Comparison of ENCODE assay signal across 8 cellular contexts in the genomic region with DNA sequence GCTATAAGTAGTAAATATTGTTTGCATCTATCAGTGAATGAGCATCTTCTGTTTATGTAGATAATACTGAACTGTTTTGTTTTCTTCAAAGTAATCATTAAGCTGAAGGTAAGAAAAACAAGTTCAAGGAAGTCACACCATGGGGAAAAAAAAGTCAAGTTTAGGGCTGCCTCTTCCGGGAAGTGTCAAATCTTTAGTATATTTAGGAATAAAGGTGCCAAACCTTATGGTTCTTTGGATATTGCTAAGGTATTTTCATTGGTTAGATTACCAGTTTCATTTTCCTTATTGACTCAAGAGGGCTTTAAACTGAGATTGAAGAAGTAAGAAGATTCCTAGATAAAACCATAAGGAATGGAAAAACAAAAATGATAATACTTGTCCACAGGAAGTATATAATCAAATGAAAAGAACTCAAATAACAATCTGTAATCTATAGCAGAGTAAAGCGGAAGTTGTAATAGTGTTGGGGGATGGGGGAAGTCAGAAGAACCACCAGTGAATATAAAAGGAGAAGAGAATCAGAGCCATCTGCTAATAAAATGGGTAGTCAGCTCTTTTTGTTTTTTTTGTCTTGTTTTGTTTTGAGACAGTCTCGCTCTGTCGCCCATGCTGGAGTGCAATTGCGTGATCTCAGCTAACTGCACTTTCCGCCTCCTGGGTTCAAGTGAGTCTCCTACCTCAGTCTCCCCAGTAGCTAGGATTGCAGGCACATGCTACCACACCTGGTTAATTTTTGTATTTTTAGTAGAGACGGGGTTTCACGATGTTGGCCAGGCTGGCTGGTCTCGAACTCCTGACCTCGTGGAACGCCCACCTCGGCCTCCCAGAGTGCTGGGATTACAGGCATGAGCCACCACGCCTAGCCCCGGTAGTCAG. TPM values are rescaled to one million over a fixed set of nuclear protein-coding genes. Genes with fewer than 3 reads are reported as not detected.
DNase-seq lines count a peak whose midpoint lies in the region; ATAC-seq and TF ChIP-seq lines count a peak whose summit lies in the region.

No MANE protein-coding gene starts in this region.

- peaks cover 7 to 45% of the 10 kb centered on the region in 2 donors for H3K4me1 ChIP-seq in left lung

- no peaks in the 10 kb centered on the region for H3K9me3 ChIP-seq in left lung

- CTCF ChIA-PET in activated CD4-positive, alpha-beta memory T cell treated with anti-CD3 and anti-CD28 coated beads, Interleukin-2, amount 10 ng/mL, durations not matched to agents 7 days and 5 days (lab: Charles Lee) = interaction anchor here (1.2 to 2.2 kb wide), 3 partner anchors 12 to 217 kb away, joined by 5 to 10 read pairs (median 5); a partner anchor contains a TSS

- peaks cover 52% of the 10 kb centered on the region for H3K36me3 Mint-ChIP-seq in activated CD4-positive, alpha-beta memory T cell treated with anti-CD3 and anti-CD28 coated beads, Interleukin-2, amount 10 ng/mL, durations not matched to agents 7 days and 5 days (ENCODE audit: low read depth)

- ATAC-seq in left lung (no peak), omental fat pad (ENCODE audit: low FRiP score) (no peak)

- DNase-seq in stimulated activated CD4-positive, alpha-beta T cell treated with anti-CD3 and anti-CD28 coated beads, Interleukin-1b, Interleukin-23, amount 100 ng/mL, for 48 hours = peak; percentile 36
- no peak for DNase-seq in stimulated activated CD4-positive, alpha-beta T cell treated with anti-CD3 and anti-CD28 coated beads, Interleukin-2, amount 100 ng/mL, for 48 hours
- peak; percentile 25 for DNase-seq in activated CD4-positive, alpha-beta memory T cell treated with anti-CD3 and anti-CD28 coated beads, Interleukin-2, amount 10 ng/mL, durations not matched to agents 7 days and 5 days
- no peak for DNase-seq in left lung
- no peak for DNase-seq in omental fat pad (ENCODE audit: low spot score)
- DNase-seq in hippocampal formation (lab: John Stamatoyannopoulos, UW) = no peak
- DNase-seq in NCI-H774 (lab: John Stamatoyannopoulos, UW) = no peak
- no peak for DNase-seq in NCI-H2196 treated with DMSO at 0.1 percent for 48 hours (lab: John Stamatoyannopoulos, UW; ENCODE audit: unreplicated experiment)

- POLR2A ChIA-PET in activated CD4-positive, alpha-beta memory T cell treated with anti-CD3 and anti-CD28 coated beads, Interleukin-2, amount 10 ng/mL, durations not matched to agents 7 days and 5 days (lab: Charles Lee) = interaction anchor here (1.3 to 10.3 kb wide), 8 partner anchors 8 to 273 kb away, joined by 3 to 337 read pairs (median 7); a partner anchor contains a TSS

- no peaks in the 10 kb centered on the region for H3K27me3 Mint-ChIP-seq in activated CD4-positive, alpha-beta memory T cell treated with anti-CD3 and anti-CD28 coated beads, Interleukin-2, amount 10 ng/mL, durations not matched to agents 7 days and 5 days

- H3K27ac ChIP-seq in left lung = peak overlapping the region; percentile 98 to 99

- H3K27ac Mint-ChIP-seq in activated CD4-positive, alpha-beta memory T cell treated with anti-CD3 and anti-CD28 coated beads, Interleukin-2, amount 10 ng/mL, durations not matched to agents 7 days and 5 days = no peak overlapping the region

- no peak for TF ChIP-seq CTCF in left lung (IDR thresholded peaks at IDR 0.05)
- no peak for TF ChIP-seq CTCF in omental fat pad (IDR thresholded peaks at IDR 0.05)

- H3K4me1 Mint-ChIP-seq in activated CD4-positive, alpha-beta memory T cell treated with anti-CD3 and anti-CD28 coated beads, Interleukin-2, amount 10 ng/mL, durations not matched to agents 7 days and 5 days = peaks cover 39% of the 10 kb centered on the region

- H3K9me3 Mint-ChIP-seq in activated CD4-positive, alpha-beta memory T cell treated with anti-CD3 and anti-CD28 coated beads, Interleukin-2, amount 10 ng/mL, durations not matched to agents 7 days and 5 days = no peaks in the 10 kb centered on the region

- H3K4me3 ChIP-seq in left lung = peak overlapping the region in 1 of 2 donors; percentile 80

- peaks cover 0 to 20% of the 10 kb centered on the region in 2 donors for H3K36me3 ChIP-seq in left lung

- no peak overlapping the region for H3K4me3 Mint-ChIP-seq in activated CD4-positive, alpha-beta memory T cell treated with anti-CD3 and anti-CD28 coated beads, Interleukin-2, amount 10 ng/mL, durations not matched to agents 7 days and 5 days

- intact Hi-C loops in left lung (cut with DNase I) = no loop called here

- H3K27me3 ChIP-seq in left lung = no peaks in the 10 kb centered on the region

RNA-seq across cellular contexts. Expression of a gene that starts 2.3 kb away (rescaled TPM):
- 100 to 1,000 TPM; 130 to 144 TPM for total RNA-seq in activated CD4-positive, alpha-beta memory T cell treated with anti-CD3 and anti-CD28 coated beads, Interleukin-2, amount 10 ng/mL, durations not matched to agents 7 days and 5 days
- total RNA-seq in left lung = 10 to 100 TPM; 69.1 to 79.4 TPM
- 10 to 100 TPM; 52.8 to 85.9 (median 58.7) TPM for total RNA-seq in omental fat pad

RNA-seq across cellular contexts. Expression of a gene that starts 2.7 kb away (rescaled TPM):
- total RNA-seq in activated CD4-positive, alpha-beta memory T cell treated with anti-CD3 and anti-CD28 coated beads, Interleukin-2, amount 10 ng/mL, durations not matched to agents 7 days and 5 days = 10 to 100 TPM; 36.1 to 40.9 TPM
- total RNA-seq in left lung (10 to 100 TPM; 13.6 to 14.2 TPM), omental fat pad (10 to 100 TPM; 10.6 to 20.8 (median 11.0) TPM)

Comparison
In these comparisons a context has a peak if more than half of its experiments do, and no peak if none do; other contexts are left out.
1. DNase-seq: peak in stimulated activated CD4-positive, alpha-beta T cell treated with anti-CD3 and anti-CD28 coated beads, Interleukin-1b, Interleukin-23, amount 100 ng/mL, for 48 hours (single experiment) and activated CD4-positive, alpha-beta memory T cell treated with anti-CD3 and anti-CD28 coated beads, Interleukin-2, amount 10 ng/mL, durations not matched to agents 7 days and 5 days (single experiment); none in stimulated activated CD4-positive, alpha-beta T cell treated with anti-CD3 and anti-CD28 coated beads, Interleukin-2, amount 100 ng/mL, for 48 hours (0 of 2), left lung (0 of 2), omental fat pad (single experiment), hippocampal formation (0 of 2), NCI-H774 (single experiment) and NCI-H2196 treated with DMSO at 0.1 percent for 48 hours (single experiment).